ENCODE assay signal across 22 cellular contexts in the genomic region with DNA sequence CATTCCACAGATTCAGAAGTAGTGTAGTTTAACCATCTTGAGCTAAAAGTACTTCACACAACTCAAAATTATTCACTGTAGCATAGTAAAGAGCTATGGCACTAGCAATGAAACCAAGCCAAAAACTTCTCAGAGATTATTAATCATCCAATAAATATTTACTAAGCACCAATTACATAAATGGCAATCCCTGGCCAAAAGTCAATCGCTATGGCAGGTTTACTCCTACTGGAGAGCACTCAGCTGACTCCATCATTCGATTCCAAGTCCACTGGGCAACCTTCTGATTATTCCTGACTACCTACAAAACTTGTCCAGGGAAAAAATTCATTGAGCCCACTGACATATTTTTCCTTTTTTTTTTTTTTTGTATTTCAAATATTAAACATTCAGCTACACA.
"Had no signal": no experiment of that assay in that cellular context is flagged by ENCODE, and none has a peak within 500 bp of the region (broad histone marks: within the 10 kb centered on the region; RNA-seq: fewer than 3 reads in every experiment).

No MANE protein-coding gene starts in this region.

- H3K4me2 ChIP-seq: neural progenitor cell had no signal

- H3K27ac ChIP-seq: dorsolateral prefrontal cortex, gastroesophageal sphincter, left ventricle myocardium inferior, lower lobe of right lung, neural progenitor cell, ovary, suprapubic skin, thyroid gland, upper lobe of left lung, uterus had no signal

- DNase-seq: cortex of kidney; dorsolateral prefrontal cortex; effector CD8-positive, alpha-beta T cell; foreskin fibroblast; glutamatergic neuron; islet precursor cell; left ventricle myocardium inferior; lower lobe of right lung; nucleus accumbens; ovary; right cardiac atrium; stimulated activated CD4-positive, alpha-beta T cell treated with anti-CD3 and anti-CD28 coated beads, Interleukin-4, amount 100 ng/mL, for 1 hour; stimulated activated CD8-positive, alpha-beta memory T cell treated with anti-CD3 and anti-CD28 coated beads, Interleukin-4, amount 100 ng/mL, for 48 hours; stimulated activated naive CD8-positive, alpha-beta T cell treated with anti-CD3 and anti-CD28 coated beads, Interleukin-15, Interleukin-2, amounts not matched to agents 100 U/mL and 50 U/mL, for 24 hours; thyroid gland; upper lobe of left lung; uterus had no signal

- H3K4me1 ChIP-seq: lower lobe of right lung, upper lobe of left lung, uterus had no signal

- H3K9ac ChIP-seq: neural progenitor cell had no signal

- H3K36me3 ChIP-seq: ovary, suprapubic skin, uterus had no signal

- H2AFZ ChIP-seq: neural progenitor cell had no signal

- H3K9me3 ChIP-seq: gastroesophageal sphincter, left ventricle myocardium inferior, lower lobe of right lung, ovary, suprapubic skin, thyroid gland, upper lobe of left lung, uterus had no signal

- H3K27me3 ChIP-seq: dorsolateral prefrontal cortex, gastroesophageal sphincter, neural progenitor cell, ovary, suprapubic skin, thyroid gland, upper lobe of left lung, uterus had no signal

- H3K4me3 ChIP-seq: dorsolateral prefrontal cortex, gastroesophageal sphincter, left ventricle myocardium inferior, lower lobe of right lung, neural progenitor cell, ovary, suprapubic skin, thyroid gland, upper lobe of left lung, uterus had no signal

- ATAC-seq: gastroesophageal sphincter; natural killer cell treated with Interleukin-12 subunit alpha and Interleukin-12 subunit beta and Interleukin-15 and Interleukin-18, amount 100 ng/mL, for 72 hours; stimulated activated effector memory CD8-positive, alpha-beta T cell treated with anti-CD3 and anti-CD28 coated beads, Interleukin-12 subunit alpha, Interleukin-12 subunit beta, amount 100 ng/mL, for 72 hours; stimulated activated naive CD8-positive, alpha-beta T cell treated with anti-CD3 and anti-CD28 coated beads, Interleukin-15, Interleukin-2, amounts not matched to agents 100 U/mL and 50 U/mL, for 24 hours had no signal
